Comparison of ENCODE assay signal across 8 cellular contexts in the genomic region with DNA sequence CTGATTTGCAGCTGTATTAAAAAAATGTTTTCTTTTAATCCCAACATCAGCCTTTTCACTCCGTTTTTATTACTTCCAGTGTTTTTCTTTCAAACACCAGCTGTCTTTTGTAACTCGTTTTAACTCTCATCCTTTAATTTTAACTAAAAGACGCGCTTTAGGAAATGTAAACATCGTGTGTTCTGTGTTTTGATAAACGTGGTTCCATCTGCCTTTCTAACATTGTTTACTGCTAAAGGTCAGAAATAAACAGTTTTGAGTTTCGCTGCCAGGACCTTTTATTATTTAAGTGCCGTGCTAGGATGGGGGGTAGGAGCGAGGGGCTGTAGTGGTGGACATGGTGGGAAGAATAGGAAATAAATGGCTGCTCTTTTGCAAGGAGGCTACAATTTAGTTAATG. TPM values are rescaled to one million over a fixed set of nuclear protein-coding genes. Genes with fewer than 3 reads are reported as not detected.
A peak's percentile ranks its signal among the peaks of the same experiment; 100 is the strongest.
DNase-seq lines count a peak whose midpoint lies in the region; ATAC-seq and TF ChIP-seq lines count a peak whose summit lies in the region.

No MANE protein-coding gene starts in this region.

- TF ChIP-seq CTCF in adrenal gland (IDR thresholded peaks at IDR 0.05) (no peak), tibial nerve (IDR thresholded peaks at IDR 0.05) (no peak)

- H3K27me3 ChIP-seq in adrenal gland (no peaks in the 10 kb centered on the region), tibial nerve (no peaks in the 10 kb centered on the region)

- H3K9me3 Mint-ChIP-seq in activated T-cell treated with anti-CD3 and anti-CD28 coated beads, Interleukin-2, amount 50 U/mL, for 4 hours = no peaks in the 10 kb centered on the region

- H3K4me3 Mint-ChIP-seq in activated T-cell treated with anti-CD3 and anti-CD28 coated beads, Interleukin-2, amount 50 U/mL, for 4 hours = peak overlapping the region; percentile 92

- intact Hi-C loops in adrenal gland (cut with DNase I) = loop anchor here in 1 of 2 donors (5.0 kb wide), 1 partner anchor 254 kb away; no protein-coding TSS in a partner anchor

- peaks cover 5 to 12% of the 10 kb centered on the region in 2 donors for H3K4me1 ChIP-seq in adrenal gland (replicated peaks in 1 of 2)
- peaks cover 0 to 29% (median 4%) of the 10 kb centered on the region in 4 donors for H3K4me1 ChIP-seq in tibial nerve

- no peak for DNase-seq in activated T-cell treated with anti-CD3 and anti-CD28 coated beads, Interleukin-2, amount 50 U/mL, for 4 hours
- DNase-seq in activated T-cell treated with anti-CD3 and anti-CD28 coated beads, Interleukin-2, amount 50 U/mL, for 48 hours = no peak
- no peak for DNase-seq in adrenal gland
- DNase-seq in left kidney (ENCODE audit: low read depth, low spot score) = peak; percentile 72
- DNase-seq in tibial nerve (ENCODE audit: low spot score in 2 of 2) = no peak
- no peak for DNase-seq in DMS153 (lab: John Stamatoyannopoulos, UW)

- H3K36me3 Mint-ChIP-seq in activated T-cell treated with anti-CD3 and anti-CD28 coated beads, Interleukin-2, amount 50 U/mL, for 4 hours (ENCODE audit: insufficient read depth) = peaks cover 9% of the 10 kb centered on the region

- H3K9me3 ChIP-seq in adrenal gland (replicated peaks in 1 of 3) (no peaks in the 10 kb centered on the region), tibial nerve (no peaks in the 10 kb centered on the region)

- peak overlapping the region in 3 of 4 donors; percentile 49 to 81 (median 76) for H3K4me3 ChIP-seq in adrenal gland
- peak overlapping the region; percentile 74 to 96 (median 84) for H3K4me3 ChIP-seq in tibial nerve

- 1 to 2% (median 1%) methylated on average over 9 of the region's 9 CpGs for WGBS in adrenal gland, 4 donors
- WGBS in tibial nerve, 2 donors = 1% methylated on average over 9 of the region's 9 CpGs

- H3K36me3 ChIP-seq in adrenal gland (replicated peaks in 1 of 2) (no peaks in the 10 kb centered on the region), tibial nerve (no peaks in the 10 kb centered on the region)

- TF ChIP-seq POLR2A in adrenal gland (IDR thresholded peaks at IDR 0.05) = no peak
- TF ChIP-seq POLR2A in tibial nerve (IDR thresholded peaks at IDR 0.05) = no peak

- no peak for ATAC-seq in activated T-cell treated with anti-CD3 and anti-CD28 coated beads, Interleukin-2, amount 50 U/mL, for 4 hours
- ATAC-seq in HG02884 (IDR thresholded peaks at IDR 0.05; ENCODE audit: unreplicated experiment) (no peak), GM18517 (IDR thresholded peaks at IDR 0.05; ENCODE audit: unreplicated experiment) (no peak)

- peaks cover 40% of the 10 kb centered on the region for H3K4me1 Mint-ChIP-seq in activated T-cell treated with anti-CD3 and anti-CD28 coated beads, Interleukin-2, amount 50 U/mL, for 4 hours (ENCODE audit: low read depth)

- no peaks in the 10 kb centered on the region for H3K27me3 Mint-ChIP-seq in activated T-cell treated with anti-CD3 and anti-CD28 coated beads, Interleukin-2, amount 50 U/mL, for 4 hours (ENCODE audit: low read depth)

- no peak for TF ChIP-seq EP300 in tibial nerve (IDR thresholded peaks at IDR 0.05)

- peak overlapping the region in 4 of 5 donors; percentile 99 to 100 (median 100) for H3K27ac ChIP-seq in adrenal gland
- peak overlapping the region; percentile 95 to 100 (median 96) for H3K27ac ChIP-seq in tibial nerve

RNA-seq across cellular contexts. Expression of a gene that starts 1.5 kb away (rescaled TPM):
- 10 to 100 TPM; 10.3 to 15.9 (median 11.9) TPM for total RNA-seq in activated T-cell treated with anti-CD3 and anti-CD28 coated beads, Interleukin-2, amount 50 U/mL, for 4 hours
- total RNA-seq in adrenal gland = 10 to 100 TPM in 1 of 8 donors, 1 to 10 TPM in 7; 2.3 to 11.8 (median 5.0) TPM
- polyA plus RNA-seq in adrenal gland = 1 to 10 TPM in 2 of 3 donors, under 1 TPM in 1; 0.97 to 2.7 (median 1.1) TPM
- 1 to 10 TPM; 4.5 to 8.3 (median 6.4) TPM for total RNA-seq in tibial nerve
